In genomic region chr9:89352874-89353649, GRCh38 we compare ENCODE assay signal across 16 cellular contexts. TPM values are rescaled to one million over a fixed set of nuclear protein-coding genes. Genes with fewer than 3 reads are reported as not detected.
DNase-seq lines count a peak whose midpoint lies in the region; ATAC-seq and TF ChIP-seq lines count a peak whose summit lies in the region.
"Had no signal": no experiment of that assay in that cellular context is flagged by ENCODE, and none has a peak within 500 bp of the region (broad histone marks: within the 10 kb centered on the region; RNA-seq: fewer than 3 reads in every experiment).

No MANE protein-coding gene starts in this region.

- H3K79me1 ChIP-seq in mesendoderm (ENCODE audit: low read length) (peaks cover 4% of the 10 kb centered on the region), neuronal stem cell (ENCODE audit: low read depth, low read length) (no peaks in the 10 kb centered on the region)

- H2BK12ac ChIP-seq in neuronal stem cell (ENCODE audit: low read length): no peak overlapping the region

- H3K4me3 Mint-ChIP-seq in activated CD8-positive, alpha-beta memory T cell treated with anti-CD3 and anti-CD28 coated beads, Interleukin-2, amount 10 ng/mL, durations not matched to agents 7 days and 5 days: peak overlapping the region; percentile 50

- no peaks in the 10 kb centered on the region for H3K79me2 ChIP-seq in mesendoderm (ENCODE audit: control insufficient read depth, insufficient read depth, low read length)

- WGBS in psoas muscle, 3 donors: 81 to 92% (median 87%) methylated on average over 8 of the region's 8 CpGs
- no CpG with 5 or more reads among the region's 8 CpGs for WGBS in mesendoderm (ENCODE audit: extremely low coverage, insufficient coverage, low lambda C conversion rate)
- no CpG with 5 or more reads among the region's 8 CpGs for WGBS in neuronal stem cell (ENCODE audit: extremely low coverage in 2 of 2, insufficient read length in 2 of 2, insufficient replicate concordance in 1 of 2), 2 donors

- H2BK5ac ChIP-seq in mesendoderm (ENCODE audit: low read length) (no peak overlapping the region), neuronal stem cell (ENCODE audit: low read length) (no peak overlapping the region)

- no peak overlapping the region for H3K56ac ChIP-seq in mesendoderm (ENCODE audit: low read length)

- peaks cover 50% of the 10 kb centered on the region for H3K36me3 Mint-ChIP-seq in activated CD8-positive, alpha-beta memory T cell treated with anti-CD3 and anti-CD28 coated beads, Interleukin-2, amount 10 ng/mL, durations not matched to agents 7 days and 5 days

- H3K36me3 ChIP-seq in psoas muscle (ENCODE audit: insufficient read depth in 1 of 2, low read depth in 1 of 2): peaks cover 13 to 99% of the 10 kb centered on the region in 2 donors
- peaks cover 27% of the 10 kb centered on the region for H3K36me3 ChIP-seq in mesendoderm (ENCODE audit: control insufficient read depth, insufficient read depth, low read length)
- H3K36me3 ChIP-seq in neuronal stem cell (replicated peaks in 1 of 2; ENCODE audit: control insufficient read depth in 2 of 2, insufficient read depth in 2 of 2, low read length in 2 of 2): peaks cover 66 to 100% of the 10 kb centered on the region in 2 donors
- peaks cover 96% of the 10 kb centered on the region for H3K36me3 ChIP-seq in effector memory CD4-positive, alpha-beta T cell (ENCODE audit: control insufficient read depth, insufficient read depth, low read length)
- H3K36me3 ChIP-seq: ovary had no signal

- H2AK5ac ChIP-seq in mesendoderm (ENCODE audit: low read length) (no peak overlapping the region), neuronal stem cell (ENCODE audit: low read depth, low read length) (no peak overlapping the region)

- H4K8ac ChIP-seq in mesendoderm (ENCODE audit: low read depth, low read length) (no peak overlapping the region), neuronal stem cell (ENCODE audit: low read depth, low read length) (no peak overlapping the region)

- H3K4me3 ChIP-seq in coronary artery (no peak overlapping the region), psoas muscle (no peak overlapping the region), mesendoderm (ENCODE audit: low read length) (no peak overlapping the region), neuronal stem cell (ENCODE audit: low read length in 2 of 2) (no peak overlapping the region)
- no peak overlapping the region for H3K4me3 ChIP-seq in effector memory CD4-positive, alpha-beta T cell (ENCODE audit: insufficient read depth, low read depth, low read length, poor library complexity, severe bottlenecking)
- H3K4me3 ChIP-seq: ovary, SJSA1 had no signal

- H3K9ac ChIP-seq in mesendoderm (ENCODE audit: low read length) (no peak overlapping the region), neuronal stem cell (ENCODE audit: low read depth, low read length, poor library complexity) (no peak overlapping the region)
- H3K9ac ChIP-seq: KMS-11 had no signal

- H4K91ac ChIP-seq in neuronal stem cell (ENCODE audit: low read depth, low read length, poor library complexity): no peak overlapping the region

- H2BK15ac ChIP-seq in mesendoderm (replicated peaks; ENCODE audit: low read depth) (no peak overlapping the region), neuronal stem cell (ENCODE audit: low read length) (no peak overlapping the region)

- peak overlapping the region; percentile 90 for H3K27ac Mint-ChIP-seq in activated CD8-positive, alpha-beta memory T cell treated with anti-CD3 and anti-CD28 coated beads, Interleukin-2, amount 10 ng/mL, durations not matched to agents 7 days and 5 days

- H3K9me3 ChIP-seq in psoas muscle: no peaks in the 10 kb centered on the region
- no peaks in the 10 kb centered on the region for H3K9me3 ChIP-seq in neuronal stem cell (replicated peaks in 1 of 2; ENCODE audit: control insufficient read depth in 2 of 2, insufficient read depth in 1 of 2, low read depth in 1 of 2, low read length in 2 of 2)
- H3K9me3 ChIP-seq in effector memory CD4-positive, alpha-beta T cell (ENCODE audit: control insufficient read depth, low read length): no peaks in the 10 kb centered on the region
- H3K9me3 ChIP-seq: ovary, SJSA1 had no signal

- H3K27me3 ChIP-seq in psoas muscle (ENCODE audit: insufficient read depth in 3 of 3, low read length in 2 of 3) (no peaks in the 10 kb centered on the region), mesendoderm (ENCODE audit: insufficient read depth, low read length, poor library complexity) (no peaks in the 10 kb centered on the region), neuronal stem cell (ENCODE audit: control insufficient read depth in 3 of 3, insufficient read depth in 3 of 3, low read depth in 1 of 3, low read length in 3 of 3) (no peaks in the 10 kb centered on the region)
- no peaks in the 10 kb centered on the region for H3K27me3 ChIP-seq in effector memory CD4-positive, alpha-beta T cell (replicated peaks; ENCODE audit: control insufficient read depth, insufficient read depth, low read length, poor library complexity, severe bottlenecking)
- H3K27me3 ChIP-seq: ovary, SJSA1 had no signal

- no peaks in the 10 kb centered on the region for H3K27me3 Mint-ChIP-seq in activated CD8-positive, alpha-beta memory T cell treated with anti-CD3 and anti-CD28 coated beads, Interleukin-2, amount 10 ng/mL, durations not matched to agents 7 days and 5 days

- H3K23ac ChIP-seq in mesendoderm (ENCODE audit: low read length) (no peak overlapping the region), neuronal stem cell (ENCODE audit: low read depth, low read length, poor library complexity) (no peak overlapping the region)

- no peak overlapping the region for H2BK120ac ChIP-seq in mesendoderm (ENCODE audit: low read depth, low read length)
- H2BK120ac ChIP-seq in neuronal stem cell (ENCODE audit: low read depth, low read length): no peak overlapping the region

- H3K4me2 ChIP-seq in mesendoderm (ENCODE audit: low read length): no peak overlapping the region
- no peak overlapping the region for H3K4me2 ChIP-seq in neuronal stem cell (ENCODE audit: insufficient read depth, low read length, poor library complexity, severe bottlenecking)

- no peak overlapping the region for H3K14ac ChIP-seq in neuronal stem cell (ENCODE audit: low read length)

- no peak overlapping the region for H3K4ac ChIP-seq in mesendoderm (ENCODE audit: low read depth, low read length)
- H3K4ac ChIP-seq in neuronal stem cell (ENCODE audit: low read length): no peak overlapping the region

- TF ChIP-seq CTCF in coronary artery (IDR thresholded peaks at IDR 0.05) (no peak), psoas muscle (IDR thresholded peaks at IDR 0.05) (no peak)

- ATAC-seq in activated CD8-positive, alpha-beta memory T cell treated with anti-CD3 and anti-CD28 coated beads, Interleukin-2, amount 10 ng/mL, durations not matched to agents 7 days and 5 days: no peak
- ATAC-seq in psoas muscle: no peak

- H2AFZ ChIP-seq in neuronal stem cell (ENCODE audit: low read length): no peak overlapping the region

- peaks cover 39% of the 10 kb centered on the region for H3K4me1 Mint-ChIP-seq in activated CD8-positive, alpha-beta memory T cell treated with anti-CD3 and anti-CD28 coated beads, Interleukin-2, amount 10 ng/mL, durations not matched to agents 7 days and 5 days

- intact Hi-C loops in psoas muscle (cut with DNase I): no loop called here

- no peak for DNase-seq in activated CD8-positive, alpha-beta memory T cell treated with anti-CD3 and anti-CD28 coated beads, Interleukin-2, amount 10 ng/mL, durations not matched to agents 7 days and 5 days
- no peak for DNase-seq in activated CD8-positive, alpha-beta memory T cell treated with anti-CD3 and anti-CD28 coated beads, Interleukin-2, amount 50 U/mL, for 4 hours
- peak; percentile 61 for DNase-seq in NCI-H510A treated with DMSO at 0.1 percent for 48 hours (lab: John Stamatoyannopoulos, UW)
- DNase-seq in coronary artery (ENCODE audit: low spot score): peak; percentile 16
- DNase-seq in psoas muscle: no peak
- DNase-seq in mesendoderm: no peak
- DNase-seq in neuronal stem cell (ENCODE audit: low spot score): no peak
- no peak for DNase-seq in effector memory CD4-positive, alpha-beta T cell
- DNase-seq: amygdala; NCI-H345; ovary; small intestine; stimulated activated naive CD4-positive, alpha-beta T cell had no signal

- CTCF ChIA-PET in activated CD8-positive, alpha-beta memory T cell treated with anti-CD3 and anti-CD28 coated beads, Interleukin-2, amount 10 ng/mL, durations not matched to agents 7 days and 5 days (lab: Charles Lee): interaction anchor here (1.3 kb wide), 2 partner anchors 34 to 35 kb away, joined by 3 read pairs; partner anchors contain the start of gene SECISBP2

- no peak overlapping the region for H4K5ac ChIP-seq in mesendoderm (ENCODE audit: low read length)

- peaks cover 16% of the 10 kb centered on the region for H3K4me1 ChIP-seq in psoas muscle
- no peaks in the 10 kb centered on the region for H3K4me1 ChIP-seq in mesendoderm (ENCODE audit: control insufficient read depth, low read depth, low read length)
- H3K4me1 ChIP-seq in neuronal stem cell (ENCODE audit: control insufficient read depth in 2 of 2, insufficient read depth in 1 of 2, low read depth in 1 of 2, low read length in 2 of 2): no peaks in the 10 kb centered on the region
- no peaks in the 10 kb centered on the region for H3K4me1 ChIP-seq in effector memory CD4-positive, alpha-beta T cell (ENCODE audit: control insufficient read depth, insufficient read depth, low read length, poor library complexity, severe bottlenecking)
- H3K4me1 ChIP-seq: SJSA1 had no signal

- H3K9me3 Mint-ChIP-seq in activated CD8-positive, alpha-beta memory T cell treated with anti-CD3 and anti-CD28 coated beads, Interleukin-2, amount 10 ng/mL, durations not matched to agents 7 days and 5 days (ENCODE audit: low read depth): no peaks in the 10 kb centered on the region

- peak overlapping the region in 1 of 2 donors; percentile 13 for H3K27ac ChIP-seq in coronary artery
- H3K27ac ChIP-seq in psoas muscle: peak overlapping the region; percentile 68
- H3K27ac ChIP-seq in mesendoderm (ENCODE audit: low read depth, low read length): no peak overlapping the region
- no peak overlapping the region for H3K27ac ChIP-seq in neuronal stem cell (replicated peaks; ENCODE audit: low read length)
- H3K27ac ChIP-seq in effector memory CD4-positive, alpha-beta T cell (ENCODE audit: insufficient read depth, low read length, poor library complexity, severe bottlenecking): no peak overlapping the region
- H3K27ac ChIP-seq: epithelial cell of prostate, KMS-11, ovary, SJSA1 had no signal

- H3K18ac ChIP-seq in mesendoderm (ENCODE audit: low read length): no peak overlapping the region
- H3K18ac ChIP-seq in neuronal stem cell (ENCODE audit: low read length): no peak overlapping the region

RNA-seq across cellular contexts. Expression of gene SECISBP2, which starts 34.8 kb away (rescaled TPM):
- 10 to 100 TPM; 36.1 to 40.2 TPM for total RNA-seq in activated CD8-positive, alpha-beta memory T cell treated with anti-CD3 and anti-CD28 coated beads, Interleukin-2, amount 10 ng/mL, durations not matched to agents 7 days and 5 days
- total RNA-seq in psoas muscle: 10 to 100 TPM; 26.2 to 49.0 (median 38.6) TPM
- polyA plus RNA-seq in psoas muscle: 10 to 100 TPM; 31.9 to 80.8 (median 45.4) TPM
- 68.8 TPM for polyA plus RNA-seq in mesendoderm (2013, experiment 1 of 2)
- 61.8 TPM for polyA plus RNA-seq in mesendoderm (2013, experiment 2 of 2)
- polyA plus RNA-seq in neuronal stem cell (2013, experiment 1 of 2): 75.3 TPM
- 79.8 TPM for polyA plus RNA-seq in neuronal stem cell (2013, experiment 2 of 2)

RNA-seq across cellular contexts. Expression of gene CKS2, which starts 42.1 kb away (rescaled TPM):
- total RNA-seq in activated CD8-positive, alpha-beta memory T cell treated with anti-CD3 and anti-CD28 coated beads, Interleukin-2, amount 10 ng/mL, durations not matched to agents 7 days and 5 days: 100 to 1,000 TPM; 200 to 225 TPM
- 10 to 100 TPM in 2 of 4 donors, 1 to 10 TPM in 2; 3.6 to 14.4 (median 10.6) TPM for total RNA-seq in psoas muscle
- polyA plus RNA-seq in psoas muscle: 100 to 1,000 TPM in 1 of 3 donors, 10 to 100 TPM in 2; 25.6 to 170 (median 68.3) TPM
- 167 TPM for polyA plus RNA-seq in mesendoderm (2013, experiment 1 of 2)
- polyA plus RNA-seq in mesendoderm (2013, experiment 2 of 2): 169 TPM
- polyA plus RNA-seq in neuronal stem cell (2013, experiment 1 of 2): 325 TPM
- polyA plus RNA-seq in neuronal stem cell (2013, experiment 2 of 2): 323 TPM

Comparison
In these comparisons a context has a peak if more than half of its experiments do, and no peak if none do; other contexts are left out.
1. DNase-seq: peak in NCI-H510A treated with DMSO at 0.1 percent for 48 hours (single experiment) and coronary artery (single experiment); none in activated CD8-positive, alpha-beta memory T cell treated with anti-CD3 and anti-CD28 coated beads, Interleukin-2, amount 10 ng/mL, durations not matched to agents 7 days and 5 days (single experiment), activated CD8-positive, alpha-beta memory T cell treated with anti-CD3 and anti-CD28 coated beads, Interleukin-2, amount 50 U/mL, for 4 hours (single experiment), psoas muscle (0 of 2), mesendoderm (single experiment), neuronal stem cell (single experiment) and effector memory CD4-positive, alpha-beta T cell (0 of 3).
2. RNA of gene CKS2, which starts 42.1 kb away (total RNA-seq): 200 to 225 TPM in activated CD8-positive, alpha-beta memory T cell treated with anti-CD3 and anti-CD28 coated beads, Interleukin-2, amount 10 ng/mL, durations not matched to agents 7 days and 5 days; 3.6 to 14.4 TPM in psoas muscle; every median in the first group is over 10 times any median in the second.